In the genomic region with DNA sequence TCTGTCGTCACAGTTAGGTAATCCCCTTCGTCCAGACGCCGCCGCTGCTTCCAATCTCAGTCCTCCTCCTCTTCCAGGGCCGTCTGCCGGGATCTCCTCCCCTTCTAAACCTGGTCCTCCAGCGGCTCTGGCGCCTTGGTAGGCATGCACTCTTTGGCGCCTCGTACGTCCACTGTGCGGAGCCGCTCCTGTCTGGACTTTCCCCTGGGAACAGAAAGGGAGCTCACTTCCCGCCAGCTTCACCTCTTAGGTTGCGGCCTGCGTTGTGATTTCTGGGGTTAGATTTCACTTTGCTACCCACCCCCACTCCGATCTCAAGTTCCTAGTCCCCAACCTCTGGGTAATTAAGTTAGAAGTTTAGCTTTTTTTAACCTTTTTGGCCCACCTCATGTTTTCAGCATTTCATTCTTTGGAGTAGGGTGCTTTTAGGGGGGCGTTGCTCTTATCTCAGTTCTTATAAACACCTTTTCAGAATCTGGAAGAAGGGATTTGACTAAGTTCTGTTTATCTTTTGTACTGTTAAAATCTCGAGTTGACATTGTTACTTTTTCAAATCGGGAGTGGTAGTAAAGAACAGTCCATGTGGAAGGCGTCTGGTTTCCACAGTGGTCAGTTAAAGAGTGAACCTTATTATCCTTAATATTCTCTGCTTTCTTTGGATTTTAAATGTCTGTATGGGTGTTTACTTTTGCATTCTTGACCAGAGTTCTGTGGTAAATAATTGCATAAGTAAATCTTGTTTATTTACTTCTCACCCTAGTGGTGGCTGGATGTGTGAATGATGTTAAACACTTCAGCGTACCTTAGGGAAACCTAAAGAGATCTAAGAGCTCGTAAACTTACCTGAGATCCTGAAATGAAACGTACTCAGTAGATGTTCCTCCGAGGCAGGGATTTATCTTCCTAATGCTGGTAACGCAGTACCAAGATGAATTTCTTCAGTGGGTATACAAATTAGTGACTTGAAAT, we compare ENCODE assay signal across 1 cellular context.
A peak's percentile ranks its signal among the peaks of the same experiment; 100 is the strongest.
TF ChIP-seq lines count a peak whose summit lies in the region.

No MANE protein-coding gene starts in this region.

TF ChIP-seq in K562, 482 proteins besides CTCF, POLR2A, EP300 and RAD21 (continued from another document and continues in another):
- TF ChIP-seq, protein P1, sequence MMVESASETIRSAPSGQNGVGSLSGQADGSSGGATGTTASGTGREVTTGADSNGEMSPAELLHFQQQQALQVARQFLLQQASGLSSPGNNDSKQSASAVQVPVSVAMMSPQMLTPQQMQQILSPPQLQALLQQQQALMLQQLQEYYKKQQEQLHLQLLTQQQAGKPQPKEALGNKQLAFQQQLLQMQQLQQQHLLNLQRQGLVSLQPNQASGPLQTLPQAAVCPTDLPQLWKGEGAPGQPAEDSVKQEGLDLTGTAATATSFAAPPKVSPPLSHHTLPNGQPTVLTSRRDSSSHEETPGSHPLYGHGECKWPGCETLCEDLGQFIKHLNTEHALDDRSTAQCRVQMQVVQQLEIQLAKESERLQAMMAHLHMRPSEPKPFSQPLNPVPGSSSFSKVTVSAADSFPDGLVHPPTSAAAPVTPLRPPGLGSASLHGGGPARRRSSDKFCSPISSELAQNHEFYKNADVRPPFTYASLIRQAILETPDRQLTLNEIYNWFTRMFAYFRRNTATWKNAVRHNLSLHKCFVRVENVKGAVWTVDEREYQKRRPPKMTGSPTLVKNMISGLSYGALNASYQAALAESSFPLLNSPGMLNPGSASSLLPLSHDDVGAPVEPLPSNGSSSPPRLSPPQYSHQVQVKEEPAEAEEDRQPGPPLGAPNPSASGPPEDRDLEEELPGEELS (CRISPR knock-in tag; IDR thresholded peaks at IDR 0.05; ENCODE audit: borderline replicate concordance): no peak
- TF ChIP-seq, protein P2, sequence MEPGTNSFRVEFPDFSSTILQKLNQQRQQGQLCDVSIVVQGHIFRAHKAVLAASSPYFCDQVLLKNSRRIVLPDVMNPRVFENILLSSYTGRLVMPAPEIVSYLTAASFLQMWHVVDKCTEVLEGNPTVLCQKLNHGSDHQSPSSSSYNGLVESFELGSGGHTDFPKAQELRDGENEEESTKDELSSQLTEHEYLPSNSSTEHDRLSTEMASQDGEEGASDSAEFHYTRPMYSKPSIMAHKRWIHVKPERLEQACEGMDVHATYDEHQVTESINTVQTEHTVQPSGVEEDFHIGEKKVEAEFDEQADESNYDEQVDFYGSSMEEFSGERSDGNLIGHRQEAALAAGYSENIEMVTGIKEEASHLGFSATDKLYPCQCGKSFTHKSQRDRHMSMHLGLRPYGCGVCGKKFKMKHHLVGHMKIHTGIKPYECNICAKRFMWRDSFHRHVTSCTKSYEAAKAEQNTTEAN (CRISPR knock-in tag; IDR thresholded peaks at IDR 0.05): peak; percentile 77; the same call in 1 of the 2 replicates
- no peak for TF ChIP-seq HSF4 (CRISPR knock-in tag; IDR thresholded peaks at IDR 0.05; ENCODE audit: borderline replicate concordance)
- TF ChIP-seq, protein P3, sequence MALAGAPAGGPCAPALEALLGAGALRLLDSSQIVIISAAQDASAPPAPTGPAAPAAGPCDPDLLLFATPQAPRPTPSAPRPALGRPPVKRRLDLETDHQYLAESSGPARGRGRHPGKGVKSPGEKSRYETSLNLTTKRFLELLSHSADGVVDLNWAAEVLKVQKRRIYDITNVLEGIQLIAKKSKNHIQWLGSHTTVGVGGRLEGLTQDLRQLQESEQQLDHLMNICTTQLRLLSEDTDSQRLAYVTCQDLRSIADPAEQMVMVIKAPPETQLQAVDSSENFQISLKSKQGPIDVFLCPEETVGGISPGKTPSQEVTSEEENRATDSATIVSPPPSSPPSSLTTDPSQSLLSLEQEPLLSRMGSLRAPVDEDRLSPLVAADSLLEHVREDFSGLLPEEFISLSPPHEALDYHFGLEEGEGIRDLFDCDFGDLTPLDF (CRISPR knock-in tag; IDR thresholded peaks at IDR 0.05): no peak
- no peak for TF ChIP-seq MAFF (IDR thresholded peaks at IDR 0.05; ENCODE audit: low read length)
- no peak for TF ChIP-seq SLC30A9 (CRISPR knock-in tag; IDR thresholded peaks at IDR 0.05)
- TF ChIP-seq, protein P4, sequence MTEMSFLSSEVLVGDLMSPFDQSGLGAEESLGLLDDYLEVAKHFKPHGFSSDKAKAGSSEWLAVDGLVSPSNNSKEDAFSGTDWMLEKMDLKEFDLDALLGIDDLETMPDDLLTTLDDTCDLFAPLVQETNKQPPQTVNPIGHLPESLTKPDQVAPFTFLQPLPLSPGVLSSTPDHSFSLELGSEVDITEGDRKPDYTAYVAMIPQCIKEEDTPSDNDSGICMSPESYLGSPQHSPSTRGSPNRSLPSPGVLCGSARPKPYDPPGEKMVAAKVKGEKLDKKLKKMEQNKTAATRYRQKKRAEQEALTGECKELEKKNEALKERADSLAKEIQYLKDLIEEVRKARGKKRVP (CRISPR knock-in tag; IDR thresholded peaks at IDR 0.05): no peak
- TF ChIP-seq RCOR1 (IDR thresholded peaks at IDR 0.05; ENCODE audit: borderline replicate concordance in 1 of 2, low read depth in 2 of 2, low read length in 2 of 2): peak in 1 of 2 experiments; percentile 48; a peak in 1 of 4 replicates
- TF ChIP-seq WHSC1 (IDR thresholded peaks at IDR 0.05; ENCODE audit: low read length): no peak
- TF ChIP-seq ZNF75A (CRISPR knock-in tag; IDR thresholded peaks at IDR 0.05): no peak
- TF ChIP-seq CBX8 (IDR thresholded peaks at IDR 0.05; ENCODE audit: borderline replicate concordance, extremely low read depth, low read depth, low read length, poor library complexity, severe bottlenecking): no peak
- no peak for TF ChIP-seq SAFB2 (IDR thresholded peaks at IDR 0.05; ENCODE audit: borderline replicate concordance, low read depth, low read length, severe bottlenecking)
- TF ChIP-seq ZNF384 (IDR thresholded peaks at IDR 0.05; ENCODE audit: low read depth, low read length): no peak
- TF ChIP-seq CREM (IDR thresholded peaks at IDR 0.05; ENCODE audit: low read depth): no peak
- TF ChIP-seq TFAP4 (CRISPR knock-in tag; IDR thresholded peaks at IDR 0.05; ENCODE audit: borderline replicate concordance): 0 out of 2 replicates have a peak, but pooled peaks have one; percentile 2
- TF ChIP-seq MYBL2 (IDR thresholded peaks at IDR 0.05; ENCODE audit: low read depth): no peak; the same call in 1 of the 2 replicates
- no peak for TF ChIP-seq MYBL2 (CRISPR knock-in tag; IDR thresholded peaks at IDR 0.05; ENCODE audit: borderline replicate concordance)
- no peak; the same call in 1 of the 2 replicates for TF ChIP-seq FOXP1 (CRISPR knock-in tag; IDR thresholded peaks at IDR 0.05)
- TF ChIP-seq ZNF133 (CRISPR knock-in tag; IDR thresholded peaks at IDR 0.05): no peak
- TF ChIP-seq ESRRB (CRISPR knock-in tag; IDR thresholded peaks at IDR 0.05; ENCODE audit: borderline replicate concordance): no peak
- no peak for TF ChIP-seq BRD9 (IDR thresholded peaks at IDR 0.05; ENCODE audit: low read depth, partially characterized antibody)
- TF ChIP-seq USF1 (CRISPR knock-in tag; IDR thresholded peaks at IDR 0.05): no peak; the same call in 1 of the 2 replicates
- no peak for TF ChIP-seq RHOXF2B (CRISPR knock-in tag; conservative IDR thresholded peaks at IDR 0.05)
- no peak for TF ChIP-seq CHD7 (IDR thresholded peaks at IDR 0.05; ENCODE audit: low read depth, low read length)
- 0 out of 2 replicates have a peak, but pooled peaks have one; percentile 38 for TF ChIP-seq SMARCA4 (IDR thresholded peaks at IDR 0.05)
- TF ChIP-seq MTF1 (CRISPR knock-in tag; IDR thresholded peaks at IDR 0.05; ENCODE audit: borderline replicate concordance): no peak
- TF ChIP-seq DMBX1 (CRISPR knock-in tag; IDR thresholded peaks at IDR 0.05; ENCODE audit: borderline replicate concordance): no peak
- TF ChIP-seq PBX2 (CRISPR knock-in tag; IDR thresholded peaks at IDR 0.05; ENCODE audit: low read depth): no peak
- no peak for TF ChIP-seq PBX2 (tag; conservative IDR thresholded peaks at IDR 0.05; ENCODE audit: low read depth)
- no peak for TF ChIP-seq ZNF586 (CRISPR knock-in tag; conservative IDR thresholded peaks at IDR 0.05)
- TF ChIP-seq ZNF431 (CRISPR knock-in tag; IDR thresholded peaks at IDR 0.05): peak; percentile 31; the same call in 1 of the 2 replicates
